Comparison of ENCODE assay signal across 23 cellular contexts in genomic region chr1:70978623-70979022, GRCh38.
DNase-seq lines count a peak whose midpoint lies in the region; ATAC-seq lines count a peak whose summit lies in the region.
"Had no signal": no experiment of that assay in that cellular context is flagged by ENCODE, and none has a peak within 500 bp of the region (broad histone marks: within the 10 kb centered on the region; RNA-seq: fewer than 3 reads in every experiment).

No MANE protein-coding gene starts in this region.

- no peak for ATAC-seq in HG03442 (IDR thresholded peaks at IDR 0.05; ENCODE audit: unreplicated experiment)
- no peak for ATAC-seq in HG03565 (IDR thresholded peaks at IDR 0.05; ENCODE audit: unreplicated experiment)
- ATAC-seq: activated T-cell treated with anti-CD3 and anti-CD28 coated beads, Interleukin-2, amount 50 U/mL, for 4 hours; GM23338; naive thymus-derived CD8-positive, alpha-beta T cell; stimulated activated naive CD8-positive, alpha-beta T cell treated with anti-CD3 and anti-CD28 coated beads, Interleukin-15, Interleukin-2, amounts not matched to agents 100 U/mL and 50 U/mL, for 24 hours had no signal

- no peaks in the 10 kb centered on the region for H3K36me3 ChIP-seq in endocrine pancreas (ENCODE audit: control insufficient read depth, insufficient read depth, low read length)
- no peaks in the 10 kb centered on the region for H3K36me3 ChIP-seq in effector memory CD4-positive, alpha-beta T cell (ENCODE audit: control insufficient read depth, insufficient read depth, low read length)
- H3K36me3 ChIP-seq: MG63, right atrium auricular region, spleen, tibial artery had no signal

- H3K4me3 ChIP-seq in endocrine pancreas (ENCODE audit: control insufficient read depth, insufficient read depth, low read length): peak overlapping the region; percentile 15
- no peak overlapping the region for H3K4me3 ChIP-seq in effector memory CD4-positive, alpha-beta T cell (ENCODE audit: insufficient read depth, low read depth, low read length, poor library complexity, severe bottlenecking)
- H3K4me3 ChIP-seq: coronary artery, GM23338, MG63, right atrium auricular region, spleen, tibial artery had no signal

- DNase-seq in COR-L47 (lab: John Stamatoyannopoulos, UW) (peak; percentile 20), M059J (ENCODE audit: low read depth) (peak; percentile 32), OCI-M1 (lab: John Stamatoyannopoulos, UW) (peak; percentile 78)
- DNase-seq in effector memory CD4-positive, alpha-beta T cell: no peak
- DNase-seq: activated naive CD4-positive, alpha-beta T cell treated with Interleukin-2 at 50 U/mL for 16 hours; activated T-cell treated with anti-CD3 and anti-CD28 coated beads, Interleukin-2, amount 50 U/mL, for 4 hours; amniotic stem cell; IMR-90; MG63; naive thymus-derived CD8-positive, alpha-beta T cell; NCI-H187; NCI-H226; NCI-H82; spleen; stimulated activated CD4-positive, alpha-beta T cell treated with anti-CD3 and anti-CD28 coated beads, Interleukin-4, amount 100 ng/mL, for 24 hours; stimulated activated naive CD8-positive, alpha-beta T cell treated with anti-CD3 and anti-CD28 coated beads, Interleukin-15, Interleukin-2, amounts not matched to agents 100 U/mL and 50 U/mL, for 24 hours; tibial artery had no signal

- peaks cover 4% of the 10 kb centered on the region for H3K4me1 ChIP-seq in endocrine pancreas (ENCODE audit: control insufficient read depth, insufficient read depth, low read length)
- H3K4me1 ChIP-seq in effector memory CD4-positive, alpha-beta T cell (ENCODE audit: control insufficient read depth, insufficient read depth, low read length, poor library complexity, severe bottlenecking): no peaks in the 10 kb centered on the region
- H3K4me1 ChIP-seq: right atrium auricular region had no signal

- H3K27me3 ChIP-seq in endocrine pancreas (ENCODE audit: control insufficient read depth, insufficient read depth, low read length): no peaks in the 10 kb centered on the region
- no peaks in the 10 kb centered on the region for H3K27me3 ChIP-seq in effector memory CD4-positive, alpha-beta T cell (replicated peaks; ENCODE audit: control insufficient read depth, insufficient read depth, low read length, poor library complexity, severe bottlenecking)
- H3K27me3 ChIP-seq: MG63, right atrium auricular region, spleen, tibial artery had no signal

- no peaks in the 10 kb centered on the region for H3K9me3 ChIP-seq in endocrine pancreas (ENCODE audit: control insufficient read depth, low read length)
- no peaks in the 10 kb centered on the region for H3K9me3 ChIP-seq in effector memory CD4-positive, alpha-beta T cell (ENCODE audit: control insufficient read depth, low read length)
- H3K9me3 ChIP-seq: MG63, right atrium auricular region, spleen, tibial artery had no signal

- no peak overlapping the region for H3K9ac ChIP-seq in endocrine pancreas (ENCODE audit: control insufficient read depth, insufficient read depth, low read length)

- H3K27ac ChIP-seq in effector memory CD4-positive, alpha-beta T cell (ENCODE audit: insufficient read depth, low read length, poor library complexity, severe bottlenecking): no peak overlapping the region
- H3K27ac ChIP-seq: coronary artery, right atrium auricular region had no signal

Comparison
In these comparisons a context has a peak if more than half of its experiments do, and no peak if none do; other contexts are left out.
1. DNase-seq: peak in COR-L47 (single experiment), M059J (single experiment) and OCI-M1 (single experiment); none in effector memory CD4-positive, alpha-beta T cell (0 of 3).